In genomic region chr1:101365881-101366280, GRCh38 we compare ENCODE assay signal across 12 cellular contexts.
"Had no signal": no experiment of that assay in that cellular context is flagged by ENCODE, and none has a peak within 500 bp of the region (broad histone marks: within the 10 kb centered on the region; RNA-seq: fewer than 3 reads in every experiment).

No MANE protein-coding gene starts in this region.

- H3K27ac Mint-ChIP-seq: neural progenitor cell; stimulated activated effector memory CD8-positive, alpha-beta T cell treated with anti-CD3 and anti-CD28 coated beads, Interleukin-12 subunit alpha, Interleukin-12 subunit beta, amount 100 ng/mL, for 72 hours had no signal

- H3K4me3 Mint-ChIP-seq: neural progenitor cell; stimulated activated effector memory CD8-positive, alpha-beta T cell treated with anti-CD3 and anti-CD28 coated beads, Interleukin-12 subunit alpha, Interleukin-12 subunit beta, amount 100 ng/mL, for 72 hours had no signal

- H3K9me3 ChIP-seq: ascending aorta, esophagus squamous epithelium, lower lobe of right lung, tibial artery had no signal

- DNase-seq: activated CD4-positive, alpha-beta T cell treated with anti-CD3 and anti-CD28 coated beads, Interleukin-2, amount 50 U/mL, for 1 hour; activated naive CD4-positive, alpha-beta T cell treated with Interleukin-2 at 50 U/mL for 16 hours; esophagus squamous epithelium; left cardiac atrium; lower lobe of right lung; midbrain; T-helper 9 cell; tibial artery had no signal

- H3K9ac ChIP-seq: neural progenitor cell, parathyroid adenoma had no signal

- H3K4me1 ChIP-seq: ascending aorta, lower lobe of right lung, parathyroid adenoma had no signal

- ATAC-seq: left cardiac atrium; lower lobe of right lung; stimulated activated effector memory CD8-positive, alpha-beta T cell treated with anti-CD3 and anti-CD28 coated beads, Interleukin-12 subunit alpha, Interleukin-12 subunit beta, amount 100 ng/mL, for 72 hours had no signal

- H3K36me3 ChIP-seq: ascending aorta, esophagus squamous epithelium, lower lobe of right lung, neural progenitor cell, tibial artery had no signal

- H3K9me3 Mint-ChIP-seq: stimulated activated effector memory CD8-positive, alpha-beta T cell treated with anti-CD3 and anti-CD28 coated beads, Interleukin-12 subunit alpha, Interleukin-12 subunit beta, amount 100 ng/mL, for 72 hours had no signal

- H3K36me3 Mint-ChIP-seq: stimulated activated effector memory CD8-positive, alpha-beta T cell treated with anti-CD3 and anti-CD28 coated beads, Interleukin-12 subunit alpha, Interleukin-12 subunit beta, amount 100 ng/mL, for 72 hours had no signal

- H2AFZ ChIP-seq: neural progenitor cell, parathyroid adenoma had no signal

- H3K79me2 ChIP-seq: parathyroid adenoma had no signal

- H3K4me2 ChIP-seq: neural progenitor cell had no signal

- H3K27ac ChIP-seq: ascending aorta, lower lobe of right lung, neural progenitor cell, tibial artery had no signal

- H3K27me3 ChIP-seq: ascending aorta, esophagus squamous epithelium, neural progenitor cell, tibial artery had no signal

- H3K4me3 ChIP-seq: ascending aorta, esophagus squamous epithelium, lower lobe of right lung, neural progenitor cell, tibial artery had no signal
